Comparison of ENCODE assay signal across 14 cellular contexts in the genomic region with DNA sequence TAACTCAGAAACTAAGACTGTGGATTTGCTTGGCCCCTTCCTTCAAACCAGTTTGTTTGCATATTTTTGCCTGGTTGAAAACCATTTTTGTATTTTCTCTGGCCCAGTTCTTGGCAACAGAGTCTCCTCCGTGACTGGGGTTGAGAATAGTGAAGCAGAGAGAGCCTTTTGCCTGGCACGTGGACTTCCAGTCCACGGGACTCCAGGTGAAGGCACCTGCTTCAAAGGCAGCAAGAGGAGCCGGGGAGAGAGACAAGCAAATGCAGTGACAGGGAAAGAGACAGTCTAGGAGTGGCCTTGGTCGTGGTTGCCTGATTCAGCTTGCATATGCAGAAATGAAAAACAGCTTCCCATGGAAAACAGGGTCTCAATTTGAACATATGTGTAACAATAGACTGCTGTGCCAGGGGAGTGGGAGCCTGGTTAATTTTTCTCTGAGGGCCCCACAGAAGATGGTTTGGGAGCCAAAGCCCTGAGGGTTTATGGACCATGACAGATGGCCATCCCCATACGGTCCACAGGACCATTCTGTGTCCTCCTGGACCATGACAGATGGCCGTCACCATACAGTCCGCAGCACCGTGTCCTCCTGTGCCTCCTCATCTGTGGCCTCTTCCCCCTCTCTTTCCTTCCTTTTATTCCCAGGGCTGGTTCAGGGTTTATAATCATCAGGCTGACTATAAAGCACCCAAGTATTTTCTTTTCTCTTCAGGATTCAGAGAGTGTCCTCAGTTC.
"Had no signal": no experiment of that assay in that cellular context is flagged by ENCODE, and none has a peak within 500 bp of the region (broad histone marks: within the 10 kb centered on the region; RNA-seq: fewer than 3 reads in every experiment).

No MANE protein-coding gene starts in this region.

- H2AFZ ChIP-seq: parathyroid adenoma had no signal

- H3K36me3 ChIP-seq: ascending aorta, thyroid gland had no signal

- H3K4me3 Mint-ChIP-seq: activated naive CD4-positive, alpha-beta T cell treated with anti-CD3 and anti-CD28 coated beads for 36 hours; activated naive CD8-positive, alpha-beta T cell treated with anti-CD3 and anti-CD28 coated beads, Interleukin-2, amount 50 U/mL, for 24 hours; immature natural killer cell; stimulated activated naive B cell treated with anti-CD40 and anti-IgM and Interleukin-4, amounts not matched to agents 10 μg/mL and 1 μg/mL and 100 μg/mL, for 72 hours had no signal

- H3K9me3 Mint-ChIP-seq: activated naive CD4-positive, alpha-beta T cell treated with anti-CD3 and anti-CD28 coated beads for 36 hours; activated naive CD8-positive, alpha-beta T cell treated with anti-CD3 and anti-CD28 coated beads, Interleukin-2, amount 50 U/mL, for 24 hours; activated T-helper 2 cell treated with anti-CD3 and anti-CD28 coated beads, Interferon-gamma antibody, Interleukin-2, Interleukin-4, amounts not matched to agents 10 μg/mL and 5 μg/mL and 100 μg/mL, durations not matched to agents 14 hours and 24 hours and 36 hours; immature natural killer cell had no signal

- H3K4me3 ChIP-seq: ascending aorta, thyroid gland had no signal

- H3K27me3 Mint-ChIP-seq: activated naive CD8-positive, alpha-beta T cell treated with anti-CD3 and anti-CD28 coated beads, Interleukin-2, amount 50 U/mL, for 24 hours; stimulated activated naive B cell treated with anti-CD40 and anti-IgM and Interleukin-4, amounts not matched to agents 10 μg/mL and 1 μg/mL and 100 μg/mL, for 72 hours had no signal

- H3K27ac ChIP-seq: ascending aorta, parathyroid adenoma, thyroid gland, VCaP had no signal

- H3K27ac Mint-ChIP-seq: activated naive CD4-positive, alpha-beta T cell treated with anti-CD3 and anti-CD28 coated beads for 36 hours; activated naive CD8-positive, alpha-beta T cell treated with anti-CD3 and anti-CD28 coated beads, Interleukin-2, amount 50 U/mL, for 24 hours; activated T-helper 2 cell treated with anti-CD3 and anti-CD28 coated beads, Interferon-gamma antibody, Interleukin-2, Interleukin-4, amounts not matched to agents 10 μg/mL and 5 μg/mL and 100 μg/mL, durations not matched to agents 14 hours and 24 hours and 36 hours; immature natural killer cell; stimulated activated naive B cell treated with anti-CD40 and anti-IgM and Interleukin-4, amounts not matched to agents 10 μg/mL and 1 μg/mL and 100 μg/mL, for 72 hours had no signal

- H3K9me3 ChIP-seq: ascending aorta, thyroid gland had no signal

- H3K79me2 ChIP-seq: parathyroid adenoma had no signal

- H3K4me1 ChIP-seq: ascending aorta, parathyroid adenoma, thyroid gland had no signal

- DNase-seq: activated CD4-positive, alpha-beta T cell treated with anti-CD3 and anti-CD28 coated beads, Interleukin-2, amount 50 U/mL, for 48 hours; activated naive CD4-positive, alpha-beta T cell treated with anti-CD3 and anti-CD28 coated beads for 36 hours; activated naive CD8-positive, alpha-beta T cell treated with anti-CD3 and anti-CD28 coated beads, Interleukin-2, amount 50 U/mL, for 24 hours; activated T-cell treated with anti-CD3 and anti-CD28 coated beads, Interleukin-2, amount 50 U/mL, for 1 hour; foreskin fibroblast; immature natural killer cell; stimulated activated CD4-positive, alpha-beta T cell treated with anti-CD3 and anti-CD28 coated beads, Interleukin-15, amount 100 ng/mL, for 24 hours; stimulated activated CD4-positive, alpha-beta T cell treated with anti-CD3 and anti-CD28 coated beads, Interleukin-4, amount 100 ng/mL, for 1 hour; stimulated activated naive B cell treated with anti-CD40 and anti-IgM and Interleukin-4, amounts not matched to agents 10 μg/mL and 1 μg/mL and 100 μg/mL, for 72 hours; thyroid gland had no signal

- H3K9ac ChIP-seq: parathyroid adenoma had no signal

- ATAC-seq: activated naive CD8-positive, alpha-beta T cell treated with anti-CD3 and anti-CD28 coated beads, Interleukin-2, amount 50 U/mL, for 24 hours; stimulated activated naive B cell treated with anti-CD40 and anti-IgM and Interleukin-4, amounts not matched to agents 10 μg/mL and 1 μg/mL and 100 μg/mL, for 72 hours had no signal

- H3K36me3 Mint-ChIP-seq: immature natural killer cell; stimulated activated naive B cell treated with anti-CD40 and anti-IgM and Interleukin-4, amounts not matched to agents 10 μg/mL and 1 μg/mL and 100 μg/mL, for 72 hours had no signal

- H3K27me3 ChIP-seq: ascending aorta, thyroid gland had no signal
